ENCODE assay signal across 7 cellular contexts in genomic region chr20:30630761-30631160, GRCh38.
"Had no signal": no experiment of that assay in that cellular context is flagged by ENCODE, and none has a peak within 500 bp of the region (broad histone marks: within the 10 kb centered on the region; RNA-seq: fewer than 3 reads in every experiment).

No MANE protein-coding gene starts in this region.

- H3K27me3 Mint-ChIP-seq: IgD-negative memory B cell had no signal

- ATAC-seq: HepG2, K562 had no signal

- DNase-seq: IMR-90, KBM-7 had no signal

- H3K27ac Mint-ChIP-seq: IgD-negative memory B cell had no signal

- H3K4me1 Mint-ChIP-seq: IgD-negative memory B cell had no signal

- H3K4me3 Mint-ChIP-seq: IgD-negative memory B cell had no signal

- FAIRE-seq: HepG2, HTR-8/SVneo, K562 had no signal

- H3K27ac ChIP-seq: HL-60 had no signal

- H3K4me3 ChIP-seq: K562 had no signal

- H3K36me3 Mint-ChIP-seq: IgD-negative memory B cell had no signal
